Comparison of ENCODE assay signal across 8 cellular contexts in the genomic region with DNA sequence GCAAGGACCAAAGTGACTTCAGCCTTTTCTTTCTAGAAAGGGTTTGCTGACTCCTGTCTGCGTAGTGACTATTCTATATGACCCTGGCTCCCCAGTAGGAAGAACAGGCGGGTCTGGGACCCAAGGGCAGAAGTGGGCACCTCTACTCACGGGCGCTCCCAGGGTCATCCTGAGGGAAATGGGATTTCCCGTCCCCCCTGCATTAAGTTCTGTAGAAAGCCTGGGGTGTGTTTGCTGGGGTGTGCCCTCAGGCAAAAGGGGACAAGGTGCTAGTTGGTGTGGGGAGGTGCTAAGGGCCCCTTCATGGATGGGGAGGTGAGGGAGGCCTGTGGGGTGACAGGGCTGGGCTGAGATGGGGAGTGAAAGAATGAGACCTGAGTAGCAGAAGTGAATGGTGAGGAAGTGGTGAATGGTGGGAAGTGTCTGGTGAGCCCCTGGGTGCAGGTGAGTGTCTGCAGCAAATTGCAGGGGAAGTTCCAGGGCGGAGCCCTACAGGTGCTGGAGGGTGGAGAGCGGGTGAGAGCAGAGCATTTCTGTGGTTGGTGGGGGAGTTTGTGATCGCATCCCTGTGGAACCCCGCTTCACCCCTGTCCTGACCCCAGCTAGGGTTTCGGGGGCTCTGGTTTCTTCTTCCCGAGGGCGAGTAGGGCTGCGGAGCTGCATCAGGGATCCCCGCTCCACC. TPM values are rescaled to one million over a fixed set of nuclear protein-coding genes. Genes with fewer than 3 reads are reported as not detected.
A peak's percentile ranks its signal among the peaks of the same experiment; 100 is the strongest.
DNase-seq lines count a peak whose midpoint lies in the region; ATAC-seq lines count a peak whose summit lies in the region.

No MANE protein-coding gene starts in this region.

- DNase-seq in NK-92 treated with Interleukin-12 subunit alpha and Interleukin-12 subunit beta, amount 100 ng/mL, for 24 hours (lab: John Stamatoyannopoulos, UW): peak; percentile 85
- DNase-seq in NK-92 (lab: John Stamatoyannopoulos, UW; ENCODE audit: unreplicated experiment): no peak
- DNase-seq in activated T-cell treated with anti-CD3 and anti-CD28 coated beads, Interleukin-2, amount 50 U/mL, for 24 hours: no peak
- DNase-seq in stimulated activated naive CD8-positive, alpha-beta T cell treated with anti-CD3 and anti-CD28 coated beads, Interleukin-15, amount 100 ng/mL, for 72 hours: peak in 1 of 2 donors; percentile 81
- no peak for DNase-seq in ureter (ENCODE audit: low spot score)
- DNase-seq in DMS 273 treated with DMSO at 0.1 percent for 48 hours (lab: John Stamatoyannopoulos, UW): no peak

- H3K27me3 ChIP-seq in iPS-15b (ENCODE audit: control insufficient read depth, insufficient read depth, low read length): peaks cover 73% of the 10 kb centered on the region

- H3K4me3 Mint-ChIP-seq in activated T-cell treated with anti-CD3 and anti-CD28 coated beads, Interleukin-2, amount 50 U/mL, for 24 hours: peak overlapping the region; percentile 77
- peak overlapping the region; percentile 93 to 94 for H3K4me3 Mint-ChIP-seq in stimulated activated naive CD8-positive, alpha-beta T cell treated with anti-CD3 and anti-CD28 coated beads, Interleukin-15, amount 100 ng/mL, for 72 hours

- H3K27me3 Mint-ChIP-seq in activated T-cell treated with anti-CD3 and anti-CD28 coated beads, Interleukin-2, amount 50 U/mL, for 24 hours: peaks cover 40% of the 10 kb centered on the region
- peaks cover 33% of the 10 kb centered on the region for H3K27me3 Mint-ChIP-seq in stimulated activated naive CD8-positive, alpha-beta T cell treated with anti-CD3 and anti-CD28 coated beads, Interleukin-15, amount 100 ng/mL, for 72 hours

- peak overlapping the region; percentile 29 for H3K27ac Mint-ChIP-seq in activated T-cell treated with anti-CD3 and anti-CD28 coated beads, Interleukin-2, amount 50 U/mL, for 24 hours
- peak overlapping the region; percentile 13 to 29 for H3K27ac Mint-ChIP-seq in stimulated activated naive CD8-positive, alpha-beta T cell treated with anti-CD3 and anti-CD28 coated beads, Interleukin-15, amount 100 ng/mL, for 72 hours

- peak overlapping the region; percentile 37 for H3K9ac ChIP-seq in iPS-15b (ENCODE audit: low read depth, low read length)

- H3K36me3 Mint-ChIP-seq in activated T-cell treated with anti-CD3 and anti-CD28 coated beads, Interleukin-2, amount 50 U/mL, for 24 hours (ENCODE audit: low read depth): no peaks in the 10 kb centered on the region

- no peaks in the 10 kb centered on the region for H3K9me3 ChIP-seq in iPS-15b (ENCODE audit: control insufficient read depth, insufficient read depth, low read length)

- no peaks in the 10 kb centered on the region for H3K9me3 Mint-ChIP-seq in activated T-cell treated with anti-CD3 and anti-CD28 coated beads, Interleukin-2, amount 50 U/mL, for 24 hours
- H3K9me3 Mint-ChIP-seq in stimulated activated naive CD8-positive, alpha-beta T cell treated with anti-CD3 and anti-CD28 coated beads, Interleukin-15, amount 100 ng/mL, for 72 hours: no peaks in the 10 kb centered on the region

- no peaks in the 10 kb centered on the region for H3K36me3 ChIP-seq in iPS-15b (ENCODE audit: control insufficient read depth, insufficient read depth, low read length)

- peak overlapping the region; percentile 72 for H3K4me3 ChIP-seq in iPS-15b (ENCODE audit: low read depth, low read length)

- peaks cover 5% of the 10 kb centered on the region for H3K4me1 ChIP-seq in iPS-15b (ENCODE audit: control insufficient read depth, insufficient read depth, low read length)

- ATAC-seq in HG03175 (IDR thresholded peaks at IDR 0.05; ENCODE audit: unreplicated experiment): peak; percentile 20
- peak; percentile 72 for ATAC-seq in stimulated activated naive CD8-positive, alpha-beta T cell treated with anti-CD3 and anti-CD28 coated beads, Interleukin-15, amount 100 ng/mL, for 72 hours

- peaks cover 70% of the 10 kb centered on the region for H3K4me1 Mint-ChIP-seq in activated T-cell treated with anti-CD3 and anti-CD28 coated beads, Interleukin-2, amount 50 U/mL, for 24 hours (ENCODE audit: low read depth)
- peaks cover 85% of the 10 kb centered on the region for H3K4me1 Mint-ChIP-seq in stimulated activated naive CD8-positive, alpha-beta T cell treated with anti-CD3 and anti-CD28 coated beads, Interleukin-15, amount 100 ng/mL, for 72 hours

RNA-seq across cellular contexts. Expression of a gene that starts 21.1 kb away (rescaled TPM):
- total RNA-seq in ureter: not detected

RNA-seq across cellular contexts. Expression of a gene that starts 40.5 kb away (rescaled TPM):
- total RNA-seq in ureter: 2.5 TPM
